Comparison of ENCODE assay signal across 14 cellular contexts in the genomic region with DNA sequence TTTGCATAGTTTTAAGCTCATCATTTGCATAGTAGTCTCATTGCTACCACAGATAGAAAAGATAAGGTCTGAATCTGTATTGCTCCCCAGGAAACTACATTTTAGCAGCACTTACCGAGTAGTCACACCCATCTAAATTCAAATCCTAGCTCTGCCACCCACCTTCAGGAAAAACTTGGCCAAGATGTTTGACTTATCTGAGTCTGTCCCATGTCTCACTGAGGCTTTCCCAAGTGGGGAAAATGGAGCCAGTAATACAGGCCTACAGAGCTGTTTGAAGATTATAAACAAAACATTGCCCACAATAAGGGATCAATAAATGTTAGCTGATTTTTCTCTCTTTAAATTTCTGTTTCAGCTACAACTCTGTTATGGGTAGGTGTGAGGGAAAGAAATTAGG.
DNase-seq lines count a peak whose midpoint lies in the region; ATAC-seq and TF ChIP-seq lines count a peak whose summit lies in the region.
"Had no signal": no experiment of that assay in that cellular context is flagged by ENCODE, and none has a peak within 500 bp of the region (broad histone marks: within the 10 kb centered on the region; RNA-seq: fewer than 3 reads in every experiment).

No MANE protein-coding gene starts in this region.

- peak overlapping the region; percentile 97 for H3K27ac Mint-ChIP-seq in endodermal cell
- H3K27ac Mint-ChIP-seq in activated CD4-positive, alpha-beta memory T cell treated with anti-CD3 and anti-CD28 coated beads for 36 hours, result no peak overlapping the region
- H3K27ac Mint-ChIP-seq: CD4-positive, CD25-positive, alpha-beta regulatory T cell had no signal

- WGBS in endodermal cell (ENCODE audit: insufficient coverage in 1 of 2, insufficient read length in 1 of 2), 2 experiments, result 48 to 56% methylated on average over 1 of the region's 1 CpG

- H3K36me3 ChIP-seq in BLaER1 (no peaks in the 10 kb centered on the region), HUES6 (ENCODE audit: control insufficient read depth, insufficient read depth, low read length) (no peaks in the 10 kb centered on the region), endodermal cell (ENCODE audit: control insufficient read depth, insufficient read depth, low read length) (no peaks in the 10 kb centered on the region), iPS-18a (ENCODE audit: control insufficient read depth, low read depth, low read length) (no peaks in the 10 kb centered on the region)
- H3K36me3 ChIP-seq: BLaER1 treated with 17β-estradiol and CSF1 and Interleukin-3, amounts not matched to agents 10 nM and 100 nM had no signal

- H3K27me3 Mint-ChIP-seq in endodermal cell (ENCODE audit: insufficient read depth), result no peaks in the 10 kb centered on the region
- peaks cover 6% of the 10 kb centered on the region for H3K27me3 Mint-ChIP-seq in activated CD4-positive, alpha-beta memory T cell treated with anti-CD3 and anti-CD28 coated beads for 36 hours
- H3K27me3 Mint-ChIP-seq: CD4-positive, CD25-positive, alpha-beta regulatory T cell had no signal

- H4K20me1 ChIP-seq in BLaER1, result no peaks in the 10 kb centered on the region
- H4K20me1 ChIP-seq: BLaER1 treated with 17β-estradiol and CSF1 and Interleukin-3, amounts not matched to agents 10 nM and 100 nM had no signal

- no peak overlapping the region for H3K27ac ChIP-seq in BLaER1
- H3K27ac ChIP-seq in HUES6 (ENCODE audit: low read depth, low read length), result peak overlapping the region; percentile 93
- H3K27ac ChIP-seq in endodermal cell (ENCODE audit: low read depth, low read length), result no peak overlapping the region
- H3K27ac ChIP-seq in iPS-18a (ENCODE audit: low read length), result peak overlapping the region; percentile 13
- H3K27ac ChIP-seq: 22Rv1; BLaER1 treated with 17β-estradiol and CSF1 and Interleukin-3, amounts not matched to agents 10 nM and 100 nM had no signal

- H3K9me3 ChIP-seq in BLaER1, result 0 out of 2 replicates have a peak, but pooled peaks cover 5% of the 10 kb centered on the region
- H3K9me3 ChIP-seq in HUES6 (ENCODE audit: control insufficient read depth, insufficient read depth, low read depth, low read length), result peaks cover 3% of the 10 kb centered on the region; the same call in 1 of the 2 replicates
- no peaks in the 10 kb centered on the region for H3K9me3 ChIP-seq in endodermal cell (ENCODE audit: control insufficient read depth, low read length)
- H3K9me3 ChIP-seq in iPS-18a (ENCODE audit: control insufficient read depth, low read depth, low read length), result no peaks in the 10 kb centered on the region

- peaks cover 23% of the 10 kb centered on the region for H3K36me3 Mint-ChIP-seq in endodermal cell (ENCODE audit: low read depth)
- H3K36me3 Mint-ChIP-seq in activated CD4-positive, alpha-beta memory T cell treated with anti-CD3 and anti-CD28 coated beads for 36 hours, result no peaks in the 10 kb centered on the region
- H3K36me3 Mint-ChIP-seq: CD4-positive, CD25-positive, alpha-beta regulatory T cell had no signal

- intact Hi-C loops in activated CD4-positive, alpha-beta memory T cell treated with anti-CD3 and anti-CD28 coated beads for 36 hours (cut with micrococcal nuclease), result no loop called here

- DNase-seq in endodermal cell (no peak), NCI-H446 treated with DMSO at 0.1 percent for 48 hours (lab: John Stamatoyannopoulos, UW) (no peak)
- DNase-seq in activated CD4-positive, alpha-beta memory T cell treated with anti-CD3 and anti-CD28 coated beads for 36 hours, result no peak
- no peak for DNase-seq in NK-92 treated with Interleukin-12 subunit alpha and Interleukin-12 subunit beta, amount 100 ng/mL, for 24 hours (lab: John Stamatoyannopoulos, UW)
- DNase-seq: AML-193; CD4-positive, CD25-positive, alpha-beta regulatory T cell; Karpas-422 had no signal

- POLR2A ChIA-PET in activated CD4-positive, alpha-beta memory T cell treated with anti-CD3 and anti-CD28 coated beads for 36 hours (lab: Charles Lee), result no interaction called here

- H3K4me3 ChIP-seq in BLaER1, result no peak overlapping the region
- H3K4me3 ChIP-seq in HUES6 (ENCODE audit: low read depth, low read length), result no peak overlapping the region
- no peak overlapping the region for H3K4me3 ChIP-seq in endodermal cell (ENCODE audit: low read length)
- no peak overlapping the region for H3K4me3 ChIP-seq in iPS-18a (ENCODE audit: low read length)
- H3K4me3 ChIP-seq: BLaER1 treated with 17β-estradiol and CSF1 and Interleukin-3, amounts not matched to agents 10 nM and 100 nM; K562 had no signal

- peaks cover 7% of the 10 kb centered on the region for H3K9me3 Mint-ChIP-seq in endodermal cell
- H3K9me3 Mint-ChIP-seq in activated CD4-positive, alpha-beta memory T cell treated with anti-CD3 and anti-CD28 coated beads for 36 hours, result peaks cover 3% of the 10 kb centered on the region

- H3K4me2 ChIP-seq in BLaER1, result peak overlapping the region; percentile 22

- H3K4me1 Mint-ChIP-seq in endodermal cell, result peaks cover 41% of the 10 kb centered on the region
- no peaks in the 10 kb centered on the region for H3K4me1 Mint-ChIP-seq in activated CD4-positive, alpha-beta memory T cell treated with anti-CD3 and anti-CD28 coated beads for 36 hours (ENCODE audit: low read depth)
- H3K4me1 Mint-ChIP-seq: CD4-positive, CD25-positive, alpha-beta regulatory T cell had no signal

- H3K4me1 ChIP-seq in BLaER1 (peaks cover 11% of the 10 kb centered on the region), HUES6 (ENCODE audit: control insufficient read depth, insufficient read depth, low read length) (peaks cover 20% of the 10 kb centered on the region), endodermal cell (ENCODE audit: control insufficient read depth, insufficient read depth, low read length) (no peaks in the 10 kb centered on the region), iPS-18a (ENCODE audit: control insufficient read depth, low read depth, low read length) (peaks cover 8% of the 10 kb centered on the region)

- no peak overlapping the region for H3K9ac ChIP-seq in BLaER1
- H3K9ac ChIP-seq in HUES6 (ENCODE audit: low read length), result peak overlapping the region; percentile 0
- H3K9ac ChIP-seq in endodermal cell (ENCODE audit: extremely low read depth, low read length, poor library complexity, severe bottlenecking), result no peak overlapping the region
- no peak overlapping the region for H3K9ac ChIP-seq in iPS-18a (ENCODE audit: low read length)
- H3K9ac ChIP-seq: BLaER1 treated with 17β-estradiol and CSF1 and Interleukin-3, amounts not matched to agents 10 nM and 100 nM had no signal

- H3K27me3 ChIP-seq in BLaER1, result no peaks in the 10 kb centered on the region
- H3K27me3 ChIP-seq in HUES6 (ENCODE audit: control insufficient read depth, insufficient read depth, low read length), result no peaks in the 10 kb centered on the region
- H3K27me3 ChIP-seq in endodermal cell (ENCODE audit: control insufficient read depth, insufficient read depth, low read length, poor library complexity, severe bottlenecking), result no peaks in the 10 kb centered on the region
- no peaks in the 10 kb centered on the region for H3K27me3 ChIP-seq in iPS-18a (ENCODE audit: control insufficient read depth, insufficient read depth, low read length)
- H3K27me3 ChIP-seq: BLaER1 treated with 17β-estradiol and CSF1 and Interleukin-3, amounts not matched to agents 10 nM and 100 nM had no signal

- CTCF ChIA-PET in activated CD4-positive, alpha-beta memory T cell treated with anti-CD3 and anti-CD28 coated beads for 36 hours (lab: Charles Lee), result no interaction called here

- no peak for ATAC-seq in HG03039 (IDR thresholded peaks at IDR 0.05; ENCODE audit: unreplicated experiment)
- ATAC-seq: K562 had no signal

- no peak for TF ChIP-seq CTCF in endodermal cell (conservative IDR thresholded peaks at IDR 0.05)

- peak overlapping the region; percentile 39 for H3K4me3 Mint-ChIP-seq in endodermal cell
- H3K4me3 Mint-ChIP-seq in activated CD4-positive, alpha-beta memory T cell treated with anti-CD3 and anti-CD28 coated beads for 36 hours, result no peak overlapping the region
- H3K4me3 Mint-ChIP-seq: CD4-positive, CD25-positive, alpha-beta regulatory T cell had no signal

Comparison
In these comparisons a context has a peak if more than half of its experiments do, and no peak if none do; other contexts are left out.
1. H3K27ac ChIP-seq: peak in HUES6 (single experiment) and iPS-18a (single experiment); none in BLaER1 (single experiment) and endodermal cell (single experiment).